Comparison of ENCODE assay signal across 18 cellular contexts in the genomic region with DNA sequence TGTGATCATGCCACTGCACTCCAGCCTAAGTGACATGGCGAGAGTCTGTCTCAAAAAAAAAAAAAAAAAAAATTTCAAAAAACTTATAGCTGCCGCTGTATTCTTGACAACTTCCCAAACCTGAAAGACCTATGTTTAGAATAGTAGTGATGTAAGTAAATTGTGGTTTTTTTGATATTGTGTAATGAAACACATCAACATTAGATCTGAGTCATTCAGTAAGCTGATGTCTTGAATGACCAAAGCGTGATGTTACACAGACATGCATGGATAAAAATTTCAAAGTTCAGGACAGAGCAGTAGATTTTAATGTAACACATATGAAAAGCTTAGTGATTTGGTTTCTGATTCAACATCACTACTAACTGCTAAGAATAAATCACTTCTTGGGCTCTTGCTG.
DNase-seq lines count a peak whose midpoint lies in the region; TF ChIP-seq lines count a peak whose summit lies in the region.
"Had no signal": no experiment of that assay in that cellular context is flagged by ENCODE, and none has a peak within 500 bp of the region (broad histone marks: within the 10 kb centered on the region; RNA-seq: fewer than 3 reads in every experiment).

No MANE protein-coding gene starts in this region.

- no peak overlapping the region for H3K4me3 ChIP-seq in GM06990 (replicated peaks; ENCODE audit: low read depth, low read length)
- H3K4me3 ChIP-seq: heart left ventricle, sigmoid colon had no signal

- no peak for TF ChIP-seq CTCF in GM06990 (IDR thresholded peaks at IDR 0.05; ENCODE audit: insufficient read depth, low read length, poor library complexity, severe bottlenecking)

- no peaks in the 10 kb centered on the region for H3K27me3 ChIP-seq in GM06990 (replicated peaks; ENCODE audit: control insufficient read depth, insufficient read depth, low read length)
- H3K27me3 ChIP-seq: heart left ventricle, sigmoid colon had no signal

- H3K36me3 ChIP-seq in GM06990 (ENCODE audit: control insufficient read depth, insufficient read depth, low read length): no peaks in the 10 kb centered on the region
- H3K36me3 ChIP-seq: heart left ventricle, sigmoid colon had no signal

- DNase-seq in GM06990 (ENCODE audit: extremely low read depth, insufficient read length) (peak; percentile 41), HT1080 (ENCODE audit: low read depth) (peak; percentile 38), SIG-M5 (lab: John Stamatoyannopoulos, UW) (peak; percentile 63), fibroblast of gingiva (ENCODE audit: low read depth) (peak; percentile 4), cortex of kidney (lab: John Stamatoyannopoulos, UW) (no peak), GM19240 (ENCODE audit: insufficient read length, low spot score) (no peak)
- no peak for DNase-seq in stimulated activated CD4-positive, alpha-beta T cell treated with anti-CD3 and anti-CD28 coated beads, Interleukin-12 subunit alpha, Interleukin-12 subunit beta, amount 100 ng/mL, for 4 hours
- DNase-seq in stimulated activated CD4-positive, alpha-beta T cell treated with anti-CD3 and anti-CD28 coated beads, Interleukin-4, amount 100 ng/mL, for 1 hour: no peak
- DNase-seq: activated CD4-positive, CD25-positive, alpha-beta regulatory T cell; CD8-positive, alpha-beta T cell; DND-41; H9; heart left ventricle; immature natural killer cell; NCI-H1436; SHP77; sigmoid colon; stimulated activated CD4-positive, alpha-beta T cell treated with anti-CD3 and anti-CD28 coated beads, Interleukin-2, amount 100 ng/mL, for 24 hours had no signal

Comparison
In these comparisons a context has a peak if more than half of its experiments do, and no peak if none do; other contexts are left out.
1. DNase-seq: peak in GM06990 (single experiment), HT1080 (single experiment), SIG-M5 (single experiment) and fibroblast of gingiva (single experiment); none in stimulated activated CD4-positive, alpha-beta T cell treated with anti-CD3 and anti-CD28 coated beads, Interleukin-12 subunit alpha, Interleukin-12 subunit beta, amount 100 ng/mL, for 4 hours (single experiment), cortex of kidney (single experiment), stimulated activated CD4-positive, alpha-beta T cell treated with anti-CD3 and anti-CD28 coated beads, Interleukin-4, amount 100 ng/mL, for 1 hour (single experiment) and GM19240 (single experiment).